ENCODE assay signal across 16 cellular contexts in genomic region chr16:88974080-88974479, GRCh38. TPM values are rescaled to one million over a fixed set of nuclear protein-coding genes. Genes with fewer than 3 reads are reported as not detected.
"Had no signal": no experiment of that assay in that cellular context is flagged by ENCODE, and none has a peak within 500 bp of the region (broad histone marks: within the 10 kb centered on the region; RNA-seq: fewer than 3 reads in every experiment).

No MANE protein-coding gene starts in this region.

- H3K4me1 Mint-ChIP-seq: activated CD4-positive, alpha-beta T cell treated with anti-CD3 and anti-CD28 coated beads, Interleukin-2, amount 10 ng/mL, durations not matched to agents 7 days and 5 days had no signal

- H3K27me3 ChIP-seq: right atrium auricular region had no signal

- H3K27ac ChIP-seq: left ventricle myocardium inferior, right atrium auricular region had no signal

- H3K36me3 Mint-ChIP-seq: activated naive CD8-positive, alpha-beta T cell; natural killer cell treated with Interleukin-12 subunit alpha and Interleukin-12 subunit beta and Interleukin-15 and Interleukin-18, amount 100 ng/mL, for 72 hours had no signal

- H3K9me3 Mint-ChIP-seq: activated CD4-positive, alpha-beta T cell treated with anti-CD3 and anti-CD28 coated beads, Interleukin-2, amount 10 ng/mL, durations not matched to agents 7 days and 5 days; activated T-cell treated with anti-CD3 and anti-CD28 coated beads, Interleukin-2, amount 50 U/mL, for 72 hours; natural killer cell treated with Interleukin-12 subunit alpha and Interleukin-12 subunit beta and Interleukin-15 and Interleukin-18, amount 100 ng/mL, for 72 hours had no signal

- H3K27ac Mint-ChIP-seq: activated CD4-positive, alpha-beta T cell treated with anti-CD3 and anti-CD28 coated beads, Interleukin-2, amount 10 ng/mL, durations not matched to agents 7 days and 5 days; activated naive CD8-positive, alpha-beta T cell; activated T-cell treated with anti-CD3 and anti-CD28 coated beads, Interleukin-2, amount 50 U/mL, for 72 hours; natural killer cell treated with Interleukin-12 subunit alpha and Interleukin-12 subunit beta and Interleukin-15 and Interleukin-18, amount 100 ng/mL, for 72 hours; progenitor cell of endocrine pancreas had no signal

- H3K4me3 ChIP-seq: left ventricle myocardium inferior, right atrium auricular region had no signal

- H3K9me3 ChIP-seq: left ventricle myocardium inferior, right atrium auricular region had no signal

- DNase-seq: activated CD4-positive, alpha-beta T cell treated with anti-CD3 and anti-CD28 coated beads, Interleukin-2, amount 10 ng/mL, durations not matched to agents 7 days and 5 days; activated CD8-positive, alpha-beta memory T cell treated with anti-CD3 and anti-CD28 coated beads, Interleukin-2, amount 50 U/mL, for 48 hours; activated gamma-delta T cell; activated T-cell treated with anti-CD3 and anti-CD28 coated beads, Interleukin-2, amount 50 U/mL, for 72 hours; amniotic stem cell; hypothalamus; left ventricle myocardium inferior; mesenchymal stem cell; small intestine; stimulated activated CD4-positive, alpha-beta T cell treated with anti-CD3 and anti-CD28 coated beads, Interleukin-4, amount 100 ng/mL, for 24 hours; stimulated activated naive CD8-positive, alpha-beta T cell treated with anti-CD3 and anti-CD28 coated beads, Interleukin-15, Interleukin-2, amounts not matched to agents 100 U/mL and 50 U/mL, for 24 hours; trophoblast cell had no signal

- H3K4me3 Mint-ChIP-seq: activated CD4-positive, alpha-beta T cell treated with anti-CD3 and anti-CD28 coated beads, Interleukin-2, amount 10 ng/mL, durations not matched to agents 7 days and 5 days; activated naive CD8-positive, alpha-beta T cell; activated T-cell treated with anti-CD3 and anti-CD28 coated beads, Interleukin-2, amount 50 U/mL, for 72 hours; natural killer cell treated with Interleukin-12 subunit alpha and Interleukin-12 subunit beta and Interleukin-15 and Interleukin-18, amount 100 ng/mL, for 72 hours had no signal

- H3K36me3 ChIP-seq: left ventricle myocardium inferior, right atrium auricular region had no signal

- ATAC-seq: natural killer cell treated with Interleukin-12 subunit alpha and Interleukin-12 subunit beta and Interleukin-15 and Interleukin-18, amount 100 ng/mL, for 72 hours; stimulated activated naive CD8-positive, alpha-beta T cell treated with anti-CD3 and anti-CD28 coated beads, Interleukin-15, Interleukin-2, amounts not matched to agents 100 U/mL and 50 U/mL, for 24 hours had no signal

RNA-seq across cellular contexts. Expression of gene CBFA2T3, which starts 2.9 kb away (rescaled TPM):
- total RNA-seq: activated CD4-positive, alpha-beta T cell treated with anti-CD3 and anti-CD28 coated beads, Interleukin-2, amount 10 ng/mL, durations not matched to agents 7 days and 5 days had no signal
